1 cellular context compared by ENCODE assay signal in the genomic region with DNA sequence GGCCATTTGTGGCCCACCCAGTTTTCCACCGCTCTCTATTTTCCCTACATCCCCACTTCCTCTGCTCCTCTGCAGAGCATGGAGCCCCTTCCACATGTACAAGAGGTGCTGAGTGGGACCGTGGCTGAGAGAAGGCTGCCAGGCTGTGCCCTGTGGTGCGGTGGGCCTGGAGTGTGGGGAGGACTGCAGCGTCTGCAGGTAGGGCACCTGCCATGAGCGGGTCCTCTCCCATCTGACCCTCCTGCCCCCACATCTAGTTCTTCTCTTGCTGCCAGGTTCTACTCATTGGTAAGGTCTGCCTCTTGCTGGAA.
TF ChIP-seq lines count a peak whose summit lies in the region.

No MANE protein-coding gene starts in this region.

TF ChIP-seq in IMR-90, 13 proteins besides CTCF, POLR2A, EP300 and RAD21:
- no peak for TF ChIP-seq BHLHE40 (IDR thresholded peaks at IDR 0.05; ENCODE audit: low read depth, low read length)
- TF ChIP-seq MXI1 (IDR thresholded peaks at IDR 0.05; ENCODE audit: borderline replicate concordance, low read depth, low read length): no peak
- TF ChIP-seq RFX5 (IDR thresholded peaks at IDR 0.05; ENCODE audit: low read depth, low read length): no peak
- TF ChIP-seq NFE2L2 (IDR thresholded peaks at IDR 0.05; ENCODE audit: low read depth, low read length): no peak
- TF ChIP-seq USF2 (IDR thresholded peaks at IDR 0.05; ENCODE audit: low read depth, low read length): no peak
TF ChIP-seq in IMR-90: peak in this region for 0.
